8 cellular contexts compared by ENCODE assay signal in genomic region chr6:31621320-31621939, GRCh38. TPM values are rescaled to one million over a fixed set of nuclear protein-coding genes. Genes with fewer than 3 reads are reported as not detected.
DNase-seq lines count a peak whose midpoint lies in the region; ATAC-seq and TF ChIP-seq lines count a peak whose summit lies in the region.

No MANE protein-coding gene starts in this region.

- no peak for TF ChIP-seq CTCF in heart left ventricle (IDR thresholded peaks at IDR 0.05)
- no peak for TF ChIP-seq CTCF in brain microvascular endothelial cell (IDR thresholded peaks at IDR 0.05; ENCODE audit: low read depth, low read length, missing control alignments)
- no peak for TF ChIP-seq CTCF in upper lobe of right lung (IDR thresholded peaks at IDR 0.05)

- H3K27ac ChIP-seq in heart left ventricle: peak overlapping the region; percentile 90 to 99 (median 96)
- peak overlapping the region; percentile 93 for H3K27ac ChIP-seq in brain microvascular endothelial cell
- peak overlapping the region; percentile 97 for H3K27ac ChIP-seq in upper lobe of right lung

- H3K9me3 ChIP-seq in heart left ventricle (no peaks in the 10 kb centered on the region), upper lobe of right lung (no peaks in the 10 kb centered on the region)

- H3K4me1 Mint-ChIP-seq in memory B cell: peaks cover 17% of the 10 kb centered on the region

- H3K27ac Mint-ChIP-seq in memory B cell: peak overlapping the region; percentile 92

- 7 to 9% (median 9%) methylated on average over 15 of the region's 15 CpGs for WGBS in heart left ventricle, 4 donors

- intact Hi-C loops in heart left ventricle (cut with DNase I): loop anchor here in 1 of 10 donors (5.0 kb wide), 1 partner anchor 36 kb away; the partner anchor contains the start of gene APOM
- intact Hi-C loops in left cardiac atrium (cut with DNase I): no loop called here
- intact Hi-C loops in upper lobe of right lung (cut with DNase I): no loop called here

- H3K27me3 Mint-ChIP-seq in memory B cell: no peaks in the 10 kb centered on the region

- peak overlapping the region; percentile 88 for H3K4me3 Mint-ChIP-seq in memory B cell

- no peaks in the 10 kb centered on the region for H3K9me3 Mint-ChIP-seq in memory B cell

- in situ Hi-C loops in brain microvascular endothelial cell (cut with HindIII; ENCODE audit: low pct_ligation_motif_present, low sequenced_read_pairs): no loop called here

- no peak for TF ChIP-seq POLR2A in heart left ventricle (IDR thresholded peaks at IDR 0.05)

- H3K4me3 ChIP-seq in heart left ventricle (peak overlapping the region; percentile 52 to 97 (median 87)), brain microvascular endothelial cell (ENCODE audit: low read depth, low read length) (peak overlapping the region; percentile 94), upper lobe of right lung (peak overlapping the region; percentile 76)

- H3K4me1 ChIP-seq in heart left ventricle (peaks cover 0 to 32% (median 21%) of the 10 kb centered on the region in 12 donors), upper lobe of right lung (peaks cover 21% of the 10 kb centered on the region)

- ATAC-seq in heart left ventricle (no peak), left cardiac atrium (no peak), memory B cell (ENCODE audit: low read depth) (no peak), upper lobe of right lung (no peak)

- DNase-seq in heart left ventricle (no peak), left cardiac atrium (no peak), brain microvascular endothelial cell (no peak), memory B cell (ENCODE audit: low spot score in 2 of 2) (no peak), upper lobe of right lung (no peak), NCI-H1436 (lab: John Stamatoyannopoulos, UW) (no peak), DMS114 treated with DMSO at 0.1 percent for 48 hours (lab: John Stamatoyannopoulos, UW; ENCODE audit: unreplicated experiment) (no peak)
- DNase-seq in stimulated activated CD4-positive, alpha-beta T cell treated with anti-CD3 and anti-CD28 coated beads, Interleukin-12 subunit alpha, Interleukin-12 subunit beta, amount 100 ng/mL, for 4 hours: no peak

- peaks cover 4 to 42% (median 39%) of the 10 kb centered on the region in 9 donors for H3K36me3 ChIP-seq in heart left ventricle
- H3K36me3 ChIP-seq in brain microvascular endothelial cell (replicated peaks): peaks cover 39% of the 10 kb centered on the region
- peaks cover 32% of the 10 kb centered on the region for H3K36me3 ChIP-seq in upper lobe of right lung

- H3K36me3 Mint-ChIP-seq in memory B cell: peaks cover 16% of the 10 kb centered on the region

- H3K27me3 ChIP-seq in heart left ventricle: no peaks in the 10 kb centered on the region
- H3K27me3 ChIP-seq in brain microvascular endothelial cell (replicated peaks): no peaks in the 10 kb centered on the region
- H3K27me3 ChIP-seq in upper lobe of right lung: no peaks in the 10 kb centered on the region

RNA-seq across cellular contexts. Expression of gene PRRC2A, which starts 0.9 kb away (rescaled TPM):
- 100 to 1,000 TPM in 4 of 9 donors, 10 to 100 TPM in 5; 75.1 to 119 (median 97.4) TPM for total RNA-seq in heart left ventricle
- 100 to 1,000 TPM in 1 of 2 donors, 10 to 100 TPM in 1; 88.1 to 111 TPM for polyA plus RNA-seq in heart left ventricle
- 100 to 1,000 TPM in 1 of 2 donors, 10 to 100 TPM in 1; 85.0 to 108 TPM for total RNA-seq in left cardiac atrium
- 138 TPM for total RNA-seq in upper lobe of right lung

RNA-seq across cellular contexts. Expression of gene AIF1, which starts 6.4 kb away (rescaled TPM):
- total RNA-seq in heart left ventricle: 100 to 1,000 TPM in 1 of 9 donors, 10 to 100 TPM in 3, 1 to 10 TPM in 5; 5.7 to 120 (median 9.5) TPM
- polyA plus RNA-seq in heart left ventricle: 10 to 100 TPM in 1 of 2 donors, 1 to 10 TPM in 1; 6.7 to 18.4 TPM
- 10 to 100 TPM; 17.0 to 37.4 TPM for total RNA-seq in left cardiac atrium
- 55.3 TPM for total RNA-seq in upper lobe of right lung

RNA-seq across cellular contexts. Expression of gene NCR3, which starts 28.6 kb away (rescaled TPM):
- total RNA-seq in heart left ventricle (1 to 10 TPM in 1 of 9 donors, under 1 TPM in 1, not detected in 7; 1.00 to 2.5 TPM), left cardiac atrium (under 1 TPM in 1 of 2 donors, not detected in 1; 0.47 TPM), upper lobe of right lung (1.8 TPM)
- polyA plus RNA-seq in heart left ventricle: not detected

RNA-seq across cellular contexts. Expression of gene BAG6, which starts 31.0 kb away (rescaled TPM):
- 100 to 1,000 TPM; 265 to 499 (median 284) TPM for total RNA-seq in heart left ventricle
- 100 to 1,000 TPM; 307 to 378 TPM for polyA plus RNA-seq in heart left ventricle
- total RNA-seq in left cardiac atrium: 100 to 1,000 TPM; 206 to 294 TPM
- total RNA-seq in upper lobe of right lung: 238 TPM

RNA-seq across cellular contexts. Expression of gene APOM, which starts 34.3 kb away (rescaled TPM):
- total RNA-seq in heart left ventricle (1 to 10 TPM in 8 of 9 donors, under 1 TPM in 1; 0.54 to 4.3 (median 1.7) TPM), left cardiac atrium (1 to 10 TPM; 1.4 to 1.7 TPM), upper lobe of right lung (2.6 TPM)
- 1 to 10 TPM; 2.4 to 6.6 TPM for polyA plus RNA-seq in heart left ventricle
